In genomic region chr5:158897444-158898160, GRCh38 we compare ENCODE assay signal across 1 cellular context.
TF ChIP-seq lines count a peak whose summit lies in the region.

No MANE protein-coding gene starts in this region.

TF ChIP-seq in GM12878, 131 proteins besides CTCF, POLR2A, EP300 and RAD21 (continued from another document and continues in another):
- TF ChIP-seq BCL3 (IDR thresholded peaks at IDR 0.05; ENCODE audit: borderline replicate concordance, insufficient read depth, low read depth, low read length, poor library complexity, severe bottlenecking): no peak
- 0 out of 2 replicates have a peak, but pooled peaks have one; percentile 62 for TF ChIP-seq STAT1 (conservative IDR thresholded peaks at IDR 0.05)
- TF ChIP-seq RFX5 (IDR thresholded peaks at IDR 0.05; ENCODE audit: low read depth, low read length): no peak
- no peak for TF ChIP-seq RAD51 (IDR thresholded peaks at IDR 0.05)
- TF ChIP-seq EED (IDR thresholded peaks at IDR 0.05; ENCODE audit: low read depth): no peak
- peak; percentile 48; the same call in 1 of the 3 replicates for TF ChIP-seq POU2F2 (IDR thresholded peaks at IDR 0.05; ENCODE audit: borderline replicate concordance, low read depth, low read length)
- TF ChIP-seq E2F8 (IDR thresholded peaks at IDR 0.05; ENCODE audit: low read depth, partially characterized antibody): no peak
- TF ChIP-seq SIX5 (IDR thresholded peaks at IDR 0.05; ENCODE audit: low read depth, low read length, severe bottlenecking): no peak
- TF ChIP-seq, protein P1, sequence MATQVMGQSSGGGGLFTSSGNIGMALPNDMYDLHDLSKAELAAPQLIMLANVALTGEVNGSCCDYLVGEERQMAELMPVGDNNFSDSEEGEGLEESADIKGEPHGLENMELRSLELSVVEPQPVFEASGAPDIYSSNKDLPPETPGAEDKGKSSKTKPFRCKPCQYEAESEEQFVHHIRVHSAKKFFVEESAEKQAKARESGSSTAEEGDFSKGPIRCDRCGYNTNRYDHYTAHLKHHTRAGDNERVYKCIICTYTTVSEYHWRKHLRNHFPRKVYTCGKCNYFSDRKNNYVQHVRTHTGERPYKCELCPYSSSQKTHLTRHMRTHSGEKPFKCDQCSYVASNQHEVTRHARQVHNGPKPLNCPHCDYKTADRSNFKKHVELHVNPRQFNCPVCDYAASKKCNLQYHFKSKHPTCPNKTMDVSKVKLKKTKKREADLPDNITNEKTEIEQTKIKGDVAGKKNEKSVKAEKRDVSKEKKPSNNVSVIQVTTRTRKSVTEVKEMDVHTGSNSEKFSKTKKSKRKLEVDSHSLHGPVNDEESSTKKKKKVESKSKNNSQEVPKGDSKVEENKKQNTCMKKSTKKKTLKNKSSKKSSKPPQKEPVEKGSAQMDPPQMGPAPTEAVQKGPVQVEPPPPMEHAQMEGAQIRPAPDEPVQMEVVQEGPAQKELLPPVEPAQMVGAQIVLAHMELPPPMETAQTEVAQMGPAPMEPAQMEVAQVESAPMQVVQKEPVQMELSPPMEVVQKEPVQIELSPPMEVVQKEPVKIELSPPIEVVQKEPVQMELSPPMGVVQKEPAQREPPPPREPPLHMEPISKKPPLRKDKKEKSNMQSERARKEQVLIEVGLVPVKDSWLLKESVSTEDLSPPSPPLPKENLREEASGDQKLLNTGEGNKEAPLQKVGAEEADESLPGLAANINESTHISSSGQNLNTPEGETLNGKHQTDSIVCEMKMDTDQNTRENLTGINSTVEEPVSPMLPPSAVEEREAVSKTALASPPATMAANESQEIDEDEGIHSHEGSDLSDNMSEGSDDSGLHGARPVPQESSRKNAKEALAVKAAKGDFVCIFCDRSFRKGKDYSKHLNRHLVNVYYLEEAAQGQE (IDR thresholded peaks at IDR 0.05; ENCODE audit: low read depth, low read length): no peak
- no peak for TF ChIP-seq CHD1 (IDR thresholded peaks at IDR 0.05; ENCODE audit: low read depth, low read length)
- peak; percentile 44; the same call in 1 of the 2 replicates for TF ChIP-seq IKZF1 (conservative IDR thresholded peaks at IDR 0.05)
- no peak for TF ChIP-seq CHD4 (IDR thresholded peaks at IDR 0.05)
- TF ChIP-seq BHLHE40 (IDR thresholded peaks at IDR 0.05; ENCODE audit: borderline replicate concordance in 1 of 2, low read depth in 2 of 2, low read length in 1 of 2): peak in 1 of 2 experiments; percentile 55; a peak in 2 of 4 replicates
- TF ChIP-seq, protein P2, sequence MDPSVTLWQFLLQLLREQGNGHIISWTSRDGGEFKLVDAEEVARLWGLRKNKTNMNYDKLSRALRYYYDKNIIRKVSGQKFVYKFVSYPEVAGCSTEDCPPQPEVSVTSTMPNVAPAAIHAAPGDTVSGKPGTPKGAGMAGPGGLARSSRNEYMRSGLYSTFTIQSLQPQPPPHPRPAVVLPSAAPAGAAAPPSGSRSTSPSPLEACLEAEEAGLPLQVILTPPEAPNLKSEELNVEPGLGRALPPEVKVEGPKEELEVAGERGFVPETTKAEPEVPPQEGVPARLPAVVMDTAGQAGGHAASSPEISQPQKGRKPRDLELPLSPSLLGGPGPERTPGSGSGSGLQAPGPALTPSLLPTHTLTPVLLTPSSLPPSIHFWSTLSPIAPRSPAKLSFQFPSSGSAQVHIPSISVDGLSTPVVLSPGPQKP (IDR thresholded peaks at IDR 0.05; ENCODE audit: low read depth, low read length): no peak
- TF ChIP-seq KDM1A (IDR thresholded peaks at IDR 0.05; ENCODE audit: borderline replicate concordance): no peak
- no peak for TF ChIP-seq ZBTB40 (IDR thresholded peaks at IDR 0.05; ENCODE audit: borderline replicate concordance)
- TF ChIP-seq IRF4 (IDR thresholded peaks at IDR 0.05; ENCODE audit: low read depth, low read length): no peak; the same call in 1 of the 2 replicates
- no peak for TF ChIP-seq ZBTB4 (CRISPR knock-in tag; IDR thresholded peaks at IDR 0.05)
- TF ChIP-seq HDAC6 (IDR thresholded peaks at IDR 0.05; ENCODE audit: unreplicated experiment): no peak
- TF ChIP-seq, protein P3, sequence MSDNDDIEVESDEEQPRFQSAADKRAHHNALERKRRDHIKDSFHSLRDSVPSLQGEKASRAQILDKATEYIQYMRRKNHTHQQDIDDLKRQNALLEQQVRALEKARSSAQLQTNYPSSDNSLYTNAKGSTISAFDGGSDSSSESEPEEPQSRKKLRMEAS (IDR thresholded peaks at IDR 0.05; ENCODE audit: low read depth, low read length): no peak
- TF ChIP-seq BMI1 (IDR thresholded peaks at IDR 0.05; ENCODE audit: borderline replicate concordance): peak; percentile 43; the same call in 1 of the 2 replicates
- no peak for TF ChIP-seq NRF1 (conservative IDR thresholded peaks at IDR 0.05; ENCODE audit: low read depth, low read length)
- no peak for TF ChIP-seq ZNF274 (IDR thresholded peaks at IDR 0.05; ENCODE audit: insufficient read depth, insufficient read length)
- TF ChIP-seq ZBED1 (IDR thresholded peaks at IDR 0.05; ENCODE audit: borderline replicate concordance): no peak
- 0 out of 2 replicates have a peak, but pooled peaks have one; percentile 47 for TF ChIP-seq STAT3 (IDR thresholded peaks at IDR 0.05; ENCODE audit: low read depth, low read length)
- TF ChIP-seq SREBF2 (IDR thresholded peaks at IDR 0.05; ENCODE audit: low read length): no peak
- no peak for TF ChIP-seq E2F4 (IDR thresholded peaks at IDR 0.05; ENCODE audit: low read depth, low read length)
- TF ChIP-seq BCLAF1 (IDR thresholded peaks at IDR 0.05): no peak
- no peak for TF ChIP-seq PML (IDR thresholded peaks at IDR 0.05; ENCODE audit: low read length)
- no peak for TF ChIP-seq ETV6 (conservative IDR thresholded peaks at IDR 0.05 in 1 of 2, IDR thresholded peaks at IDR 0.05 in 1 of 2; ENCODE audit: borderline replicate concordance in 1 of 2, low read depth in 1 of 2)
- no peak for TF ChIP-seq MTA3 (IDR thresholded peaks at IDR 0.05; ENCODE audit: borderline replicate concordance, low read length)
- TF ChIP-seq BCL11A (IDR thresholded peaks at IDR 0.05; ENCODE audit: low read depth, low read length): peak; percentile 88
- no peak for TF ChIP-seq POLR2AphosphoS2 (IDR thresholded peaks at IDR 0.05; ENCODE audit: low read depth, low read length)
- no peak for TF ChIP-seq CEBPB (IDR thresholded peaks at IDR 0.05; ENCODE audit: borderline replicate concordance in 1 of 2, low read depth in 2 of 2, low read length in 2 of 2)
- TF ChIP-seq MEF2B (IDR thresholded peaks at IDR 0.05; ENCODE audit: partially characterized antibody, poor library complexity, severe bottlenecking): no peak
- TF ChIP-seq SMAD5 (IDR thresholded peaks at IDR 0.05; ENCODE audit: low read depth): no peak
- peak; percentile 89 for TF ChIP-seq ZNF24 (IDR thresholded peaks at IDR 0.05)
- TF ChIP-seq GABPA (IDR thresholded peaks at IDR 0.05; ENCODE audit: low read depth): no peak
- TF ChIP-seq BACH1 (IDR thresholded peaks at IDR 0.05; ENCODE audit: borderline replicate concordance): 0 out of 2 replicates have a peak, but pooled peaks have one; percentile 47
- TF ChIP-seq RBBP5 (conservative IDR thresholded peaks at IDR 0.05): no peak
- TF ChIP-seq MXI1 (IDR thresholded peaks at IDR 0.05; ENCODE audit: low read depth, low read length): no peak
- no peak for TF ChIP-seq JUND (IDR thresholded peaks at IDR 0.05; ENCODE audit: low read depth, low read length)
